In genomic region chr9:124854161-124854560, GRCh38 we compare ENCODE assay signal across 32 cellular contexts. TPM values are rescaled to one million over a fixed set of nuclear protein-coding genes. Genes with fewer than 3 reads are reported as not detected.
DNase-seq lines count a peak whose midpoint lies in the region; ATAC-seq, FAIRE-seq and TF ChIP-seq lines count a peak whose summit lies in the region.
"Had no signal": no experiment of that assay in that cellular context is flagged by ENCODE, and none has a peak within 500 bp of the region (broad histone marks: within the 10 kb centered on the region; RNA-seq: fewer than 3 reads in every experiment).

No MANE protein-coding gene starts in this region.

- POLR2A ChIA-PET in H1 (lab: Charles Lee; ENCODE audit: partially characterized antibody) = interaction anchor here (0.6 to 25.5 kb wide), 9 partner anchors 7 to 325 kb away, joined by 3 to 573 read pairs (median 3); partner anchors contain the start of genes ARPC5L, NR6A1, OLFML2A and RPL35

- H3K27ac Mint-ChIP-seq in activated T-cell treated with anti-CD3 and anti-CD28 coated beads, Interleukin-2, amount 50 U/mL, for 24 hours = peak overlapping the region; percentile 77
- H3K27ac Mint-ChIP-seq: mesothelial cell of epicardium had no signal

- peak overlapping the region; percentile 46; the same call in 1 of the 2 replicates for H2BK15ac ChIP-seq in H1 (ENCODE audit: low read length)

- whole genome bisulfite sequencing in H1 (ENCODE audit: extremely low coverage in 1 of 2, insufficient coverage in 1 of 2, insufficient read length in 1 of 2, insufficient replicate concordance in 2 of 2, low coverage in 1 of 2, low lambda C conversion rate in 2 of 2, missing lambda C conversion rate in 1 of 2), 2 experiments = 86% methylated on average over 8 of the region's 8 CpGs; no CpG with 5 or more reads in 1 of the 2 experiments
- WGBS in spleen, 5 donors = 90 to 93% (median 91%) methylated on average over 4 to 8 of the region's 8 CpGs

- no peak overlapping the region for H3K4me2 ChIP-seq in H1 (ENCODE audit: insufficient read depth in 1 of 2, low read depth in 2 of 2, low read length in 2 of 2)

- H3K23me2 ChIP-seq in H1 (ENCODE audit: low read depth, low read length) = no peaks in the 10 kb centered on the region; the same call in 1 of the 2 replicates

- H3K14ac ChIP-seq in H1 (ENCODE audit: insufficient read length) = no peak overlapping the region

- no peak overlapping the region for H3K4me3 Mint-ChIP-seq in activated T-cell treated with anti-CD3 and anti-CD28 coated beads, Interleukin-2, amount 50 U/mL, for 24 hours

- H3K4me3 ChIP-seq in NT2/D1 (ENCODE audit: insufficient read length, low read depth) (no peak overlapping the region), H1 (ENCODE audit: extremely low read depth in 1 of 4, insufficient read depth in 2 of 4, low read depth in 3 of 4, low read length in 4 of 4) (no peak overlapping the region), spleen (no peak overlapping the region)

- H3K27me3 ChIP-seq in NT2/D1 (ENCODE audit: insufficient read depth, insufficient read length) (no peaks in the 10 kb centered on the region), H1 (replicated peaks in 1 of 4; ENCODE audit: control insufficient read depth in 3 of 4, extremely low read depth in 1 of 4, insufficient read depth in 3 of 4, low read length in 3 of 4) (no peaks in the 10 kb centered on the region), spleen (replicated peaks in 1 of 7) (no peaks in the 10 kb centered on the region)
- H3K27me3 ChIP-seq: esophagus squamous epithelium, heart left ventricle, ovary, uterus had no signal

- H2BK5ac ChIP-seq in H1 (ENCODE audit: low read depth, low read length) = no peak overlapping the region

- H3K9me3 Mint-ChIP-seq in activated T-cell treated with anti-CD3 and anti-CD28 coated beads, Interleukin-2, amount 50 U/mL, for 24 hours = no peaks in the 10 kb centered on the region
- H3K9me3 Mint-ChIP-seq: CD4-positive, alpha-beta T cell; dendritic cell treated with granulocyte-macrophage colony-stimulating factor and Interleukin-4, amounts not matched to agents 40 ng/mL and 50 ng/mL, for 4 days; mesothelial cell of epicardium; stimulated activated naive CD8-positive, alpha-beta T cell treated with anti-CD3 and anti-CD28 coated beads, Interleukin-15, Interleukin-2, amounts not matched to agents 100 ng/mL and 50 ng/mL, for 24 hours had no signal

- TF ChIP-seq POLR2A in H1 (IDR thresholded peaks at IDR 0.05; ENCODE audit: control extremely low read depth in 1 of 2, low read depth in 2 of 2, low read length in 2 of 2) (no peak), spleen (IDR thresholded peaks at IDR 0.05) (no peak)

- no peak overlapping the region for H3K23ac ChIP-seq in H1 (ENCODE audit: insufficient read length)

- ATAC-seq in GM21447 (IDR thresholded peaks at IDR 0.05; ENCODE audit: unreplicated experiment) (no peak), HG02840 (IDR thresholded peaks at IDR 0.05; ENCODE audit: low FRiP score, unreplicated experiment) (no peak), GM21576 (IDR thresholded peaks at IDR 0.05; ENCODE audit: unreplicated experiment) (no peak)
- ATAC-seq: foreskin keratinocyte had no signal

- TF ChIP-seq CTCF in H1 (IDR thresholded peaks at IDR 0.05; ENCODE audit: control extremely low read depth in 1 of 3, insufficient read depth in 1 of 3, low read depth in 1 of 3, low read length in 3 of 3) = no peak
- TF ChIP-seq CTCF in spleen (IDR thresholded peaks at IDR 0.05 in 8 of 11, conservative IDR thresholded peaks at IDR 0.05 in 3 of 11) = no peak

- no peak overlapping the region for H4K8ac ChIP-seq in H1 (ENCODE audit: extremely low read depth, insufficient read depth, low read length)

- DNase-seq in activated T-cell treated with anti-CD3 and anti-CD28 coated beads, Interleukin-2, amount 50 U/mL, for 24 hours = no peak
- no peak for DNase-seq in activated T-cell treated with anti-CD3 and anti-CD28 coated beads for 4 hours
- no peak for DNase-seq in NT2/D1 (ENCODE audit: low read depth, low spot score)
- DNase-seq in H1 (ENCODE audit: low read depth in 1 of 2, low spot score in 2 of 2) = no peak
- DNase-seq in spleen = peak; percentile 74
- DNase-seq: activated gamma-delta T cell treated with Interleukin-2 at 50 U/mL for 16 hours; CD4-positive, alpha-beta T cell; esophagus squamous epithelium; foreskin keratinocyte; H7; Kasumi-1; kidney; NCI-H1417 treated with DMSO at 0.1 percent for 48 hours; NCI-H2081; NCI-H2227 treated with DMSO at 0.1 percent for 48 hours; NCI-H526; SHP77 treated with DMSO at 0.1 percent for 48 hours; uterus had no signal

- H3K9ac ChIP-seq in NT2/D1 (ENCODE audit: insufficient read length, low read depth) (peak overlapping the region; percentile 12), H1 (replicated peaks in 1 of 4; ENCODE audit: extremely low read depth in 1 of 4, low read depth in 3 of 4, low read length in 3 of 4) (no peak overlapping the region)

- H3K9me3 ChIP-seq in NT2/D1 (ENCODE audit: insufficient read depth, low read length) (no peaks in the 10 kb centered on the region), H1 (ENCODE audit: insufficient read depth in 2 of 2, low read depth in 1 of 2, low read length in 1 of 2) (no peaks in the 10 kb centered on the region), spleen (no peaks in the 10 kb centered on the region)
- H3K9me3 ChIP-seq: esophagus squamous epithelium, heart left ventricle, ovary, thoracic aorta, uterus had no signal

- no peak for FAIRE-seq in H1 (lab: Jason Lieb, UNC)
- FAIRE-seq: A204.1, endometrium, kidney had no signal

- intact Hi-C loops in spleen (cut with DNase I; ENCODE audit: low total_unique reads) = loop anchor here (10.0 kb wide), 1 partner anchor 291 kb away; the partner anchor contains the start of gene SCAI

- no peak overlapping the region for H3K18ac ChIP-seq in H1 (ENCODE audit: extremely low read depth, low read length)

- H3K4me1 ChIP-seq in NT2/D1 (ENCODE audit: insufficient read depth, insufficient read length) (peaks cover 30% of the 10 kb centered on the region), H1 (replicated peaks in 1 of 4; ENCODE audit: control insufficient read depth in 3 of 4, insufficient read depth in 4 of 4, low read length in 3 of 4) (0 out of 7 replicates have a peak, but pooled peaks cover 0 to 3% (median under 1%) of the 10 kb centered on the region in 4 experiments), spleen (peaks cover 15 to 41% (median 26%) of the 10 kb centered on the region in 6 donors)
- H3K4me1 ChIP-seq: foreskin keratinocyte, uterus had no signal

- H2AFZ ChIP-seq in H1 (ENCODE audit: low read length) = no peak overlapping the region

- H3K36me3 Mint-ChIP-seq in activated T-cell treated with anti-CD3 and anti-CD28 coated beads, Interleukin-2, amount 50 U/mL, for 24 hours (ENCODE audit: low read depth) = peaks cover 28% of the 10 kb centered on the region
- H3K36me3 Mint-ChIP-seq: mesothelial cell of epicardium had no signal

- peaks cover 39% of the 10 kb centered on the region for H3K4me1 Mint-ChIP-seq in activated T-cell treated with anti-CD3 and anti-CD28 coated beads, Interleukin-2, amount 50 U/mL, for 24 hours (ENCODE audit: low read depth)

- no peak overlapping the region for H4K91ac ChIP-seq in H1 (replicated peaks; ENCODE audit: insufficient read length, low read length)

- no peaks in the 10 kb centered on the region; the same call in none of the 2 replicates for H3K79me1 ChIP-seq in H1 (ENCODE audit: low read depth, low read length)

- H3K27ac ChIP-seq in H1 (ENCODE audit: low read depth, low read length) = no peak overlapping the region
- H3K27ac ChIP-seq in spleen = peak overlapping the region in 1 of 8 donors; percentile 66
- H3K27ac ChIP-seq: foreskin keratinocyte had no signal

- peaks cover 21 to 28% of the 10 kb centered on the region in 2 experiments for H4K20me1 ChIP-seq in H1 (replicated peaks in 1 of 2; ENCODE audit: control insufficient read depth in 1 of 2, insufficient read depth in 2 of 2, low read length in 2 of 2)

- CTCF ChIA-PET in H1 (lab: Charles Lee; ENCODE audit: partially characterized antibody) = interaction anchor here (0.6 to 42.1 kb wide), 32 partner anchors 8 to 407 kb away, joined by 3 to 1529 read pairs (median 8); partner anchors contain the start of genes ARPC5L, GAPVD1, NR6A1 and OLFML2A

- peaks cover 10% of the 10 kb centered on the region for H3K27me3 Mint-ChIP-seq in activated T-cell treated with anti-CD3 and anti-CD28 coated beads, Interleukin-2, amount 50 U/mL, for 24 hours

- H2BK20ac ChIP-seq in H1 (ENCODE audit: low read length) = no peak overlapping the region

- H4K5ac ChIP-seq in H1 (ENCODE audit: insufficient read length, low read depth, low read length) = no peak overlapping the region

- peaks cover 0 to 7% of the 10 kb centered on the region in 2 experiments; a peak in 2 of 4 replicates for H3K79me2 ChIP-seq in H1 (ENCODE audit: control insufficient read depth in 1 of 2, insufficient read depth in 2 of 2, low read length in 2 of 2)

- no peak overlapping the region for H2AK5ac ChIP-seq in H1 (ENCODE audit: low read depth, low read length)

- H2BK12ac ChIP-seq in H1 (ENCODE audit: low read depth, low read length) = no peak overlapping the region

- H3K56ac ChIP-seq in H1 (replicated peaks; ENCODE audit: insufficient read length, low read depth, low read length) = no peak overlapping the region

- H3K4ac ChIP-seq in H1 (replicated peaks; ENCODE audit: insufficient read length, low read depth, low read length) = no peak overlapping the region

- TF ChIP-seq EP300 in H1 (IDR thresholded peaks at IDR 0.05; ENCODE audit: borderline replicate concordance in 1 of 2, low read depth in 2 of 2, low read length in 2 of 2) = no peak

- H3K36me3 ChIP-seq in NT2/D1 (ENCODE audit: insufficient read depth, insufficient read length, low read length) (peaks cover 38% of the 10 kb centered on the region), H1 (ENCODE audit: control insufficient read depth in 2 of 4, insufficient read depth in 4 of 4, low read length in 3 of 4) (peaks cover 21 to 26% (median 22%) of the 10 kb centered on the region in 4 experiments), spleen (peaks cover 3 to 33% (median 32%) of the 10 kb centered on the region in 6 donors)
- H3K36me3 ChIP-seq: ovary, uterus had no signal

- H2BK120ac ChIP-seq in H1 (replicated peaks; ENCODE audit: low read depth, low read length) = no peak overlapping the region

- no peak for TF ChIP-seq RAD21 in H1 (IDR thresholded peaks at IDR 0.05 in 1 of 2, conservative IDR thresholded peaks at IDR 0.05 in 1 of 2; ENCODE audit: low read depth in 2 of 2, low read length in 2 of 2)

RNA-seq across cellular contexts. Expression of gene WDR38, which starts 0.9 kb away (rescaled TPM):
- total RNA-seq in H1 (2021; fragmentation: NEBNext Ultra II Directional; extraction: Animal tissue kit (Norgen Biotek cat#: 25700)) = not detected in 2 replicates
- polyA plus RNA-seq in H1 (2011; rRNA removed) (not detected in 2 replicates), spleen (not detected)
- not detected for polyA plus RNA-seq in H1 (2011; cell fraction: cytosol; rRNA removed)
- polyA plus RNA-seq in H1 (2011; cell fraction: nucleus; rRNA removed) = not detected
- polyA plus RNA-seq in H1 (2012, experiment 1 of 2) = 0.15 TPM in 1 of 4 replicates, not detected in the others
- not detected for polyA plus RNA-seq in H1 (2012, experiment 2 of 2)
- not detected for polyA plus RNA-seq in H1 (2013, experiment 1 of 2)
- not detected for polyA plus RNA-seq in H1 (2013, experiment 2 of 2)
- not detected in 2 replicates for polyA minus RNA-seq in H1 (2011; rRNA and poly(A)+ RNA removed)
- polyA minus RNA-seq in H1 (2011; cell fraction: cytosol; rRNA and poly(A)+ RNA removed) = not detected
- polyA minus RNA-seq in H1 (2011; cell fraction: nucleus; rRNA and poly(A)+ RNA removed) = not detected
- total RNA-seq in spleen = not detected
- total RNA-seq: CD4-positive, alpha-beta T cell; Daoy; esophagus squamous epithelium; foreskin keratinocyte; H7; heart left ventricle; lower leg skin; mesothelial cell of epicardium; renal cortical epithelial cell; thoracic aorta had no signal
- polyA plus RNA-seq: foreskin keratinocyte, ovary had no signal

RNA-seq across cellular contexts. Expression of gene RPL35, which starts 7.6 kb away (rescaled TPM):
- 1,831 and 1,889 TPM in 2 replicates for total RNA-seq in H1 (2021; fragmentation: NEBNext Ultra II Directional; extraction: Animal tissue kit (Norgen Biotek cat#: 25700))
- 2,448 and 2,722 TPM in 2 replicates for polyA plus RNA-seq in H1 (2011; rRNA removed)
- 4,965 TPM for polyA plus RNA-seq in H1 (2011; cell fraction: cytosol; rRNA removed)
- 2,178 TPM for polyA plus RNA-seq in H1 (2011; cell fraction: nucleus; rRNA removed)
- polyA plus RNA-seq in H1 (2012, experiment 1 of 2) = 2,603 to 3,842 TPM (median 3,090 TPM) in 4 replicates
- polyA plus RNA-seq in H1 (2012, experiment 2 of 2) = 9,007 TPM
- 5,141 TPM for polyA plus RNA-seq in H1 (2013, experiment 1 of 2)
- 5,188 TPM for polyA plus RNA-seq in H1 (2013, experiment 2 of 2)
- polyA minus RNA-seq in H1 (2011; rRNA and poly(A)+ RNA removed) = 246 and 282 TPM in 2 replicates
- polyA minus RNA-seq in H1 (2011; cell fraction: cytosol; rRNA and poly(A)+ RNA removed) = 329 TPM
- polyA minus RNA-seq in H1 (2011; cell fraction: nucleus; rRNA and poly(A)+ RNA removed) = 840 TPM
- total RNA-seq in spleen = 1,000 to 10,000 TPM in 4 of 7 donors, 100 to 1,000 TPM in 3; 873 to 1,139 (median 1,001) TPM
- 1,000 to 10,000 TPM; 7,414 to 8,208 (median 8,201) TPM for polyA plus RNA-seq in spleen

RNA-seq across cellular contexts. Expression of gene ARPC5L, which starts 7.8 kb away (rescaled TPM):
- total RNA-seq in H1 (2021; fragmentation: NEBNext Ultra II Directional; extraction: Animal tissue kit (Norgen Biotek cat#: 25700)) = 50.5 and 50.6 TPM in 2 replicates
- polyA plus RNA-seq in H1 (2011; rRNA removed) (34.1 and 36.0 TPM in 2 replicates), spleen (10 to 100 TPM; 48.1 to 75.3 (median 48.9) TPM)
- polyA plus RNA-seq in H1 (2011; cell fraction: cytosol; rRNA removed) = 57.0 TPM
- 13.7 TPM for polyA plus RNA-seq in H1 (2011; cell fraction: nucleus; rRNA removed)
- 49.1 to 62.4 TPM (median 51.3 TPM) in 4 replicates for polyA plus RNA-seq in H1 (2012, experiment 1 of 2)
- polyA plus RNA-seq in H1 (2012, experiment 2 of 2) = 33.4 TPM
- polyA plus RNA-seq in H1 (2013, experiment 1 of 2) = 54.3 TPM
- 54.7 TPM for polyA plus RNA-seq in H1 (2013, experiment 2 of 2)
- polyA minus RNA-seq in H1 (2011; rRNA and poly(A)+ RNA removed) = 11.3 and 14.8 TPM in 2 replicates
- polyA minus RNA-seq in H1 (2011; cell fraction: cytosol; rRNA and poly(A)+ RNA removed) = 18.1 TPM
- 9.9 TPM for polyA minus RNA-seq in H1 (2011; cell fraction: nucleus; rRNA and poly(A)+ RNA removed)
- total RNA-seq in spleen = 10 to 100 TPM; 33.6 to 50.4 (median 47.3) TPM
